ENCODE assay signal across 14 cellular contexts in genomic region chr21:34690041-34690792, GRCh38. TPM values are rescaled to one million over a fixed set of nuclear protein-coding genes. Genes with fewer than 3 reads are reported as not detected.
DNase-seq lines count a peak whose midpoint lies in the region; ATAC-seq and TF ChIP-seq lines count a peak whose summit lies in the region.
"Had no signal": no experiment of that assay in that cellular context is flagged by ENCODE, and none has a peak within 500 bp of the region (broad histone marks: within the 10 kb centered on the region; RNA-seq: fewer than 3 reads in every experiment).

No MANE protein-coding gene starts in this region.

- no peaks in the 10 kb centered on the region for H3K9me2 ChIP-seq in hepatocyte (replicated peaks; ENCODE audit: insufficient read depth)

- no peaks in the 10 kb centered on the region for H3K9me3 ChIP-seq in hepatocyte (ENCODE audit: low read depth)
- no peaks in the 10 kb centered on the region for H3K9me3 ChIP-seq in transverse colon
- H3K9me3 ChIP-seq: MG63, Peyer's patch had no signal

- peaks cover 15% of the 10 kb centered on the region for H3K27me3 Mint-ChIP-seq in activated CD4-positive, alpha-beta T cell treated with anti-CD3 and anti-CD28 coated beads for 36 hours

- H3K4me1 ChIP-seq in hepatocyte (ENCODE audit: insufficient read depth): peaks cover 14% of the 10 kb centered on the region
- peaks cover 17 to 44% (median 29%) of the 10 kb centered on the region in 4 donors for H3K4me1 ChIP-seq in transverse colon

- H3K4me3 ChIP-seq in hepatocyte: no peak overlapping the region
- H3K4me3 ChIP-seq in transverse colon: no peak overlapping the region
- H3K4me3 ChIP-seq: MG63, Peyer's patch had no signal

- TF ChIP-seq EP300 in transverse colon (IDR thresholded peaks at IDR 0.05; ENCODE audit: low read depth): no peak

- in situ Hi-C loops in transverse colon (cut with MboI; ENCODE audit: low pct_ligation_motif_present in 1 of 4, low pct_unique_long_range_greater_than_20kb in 1 of 4, low sequenced_read_pairs in 3 of 4): no loop called here

- WGBS in hepatocyte (ENCODE audit: low lambda C conversion rate, missing lambda C conversion rate): 79% methylated on average over 11 of the region's 11 CpGs
- WGBS in transverse colon (ENCODE audit: low coverage in 1 of 2), 2 donors: 39 to 55% methylated on average over 4 to 11 of the region's 11 CpGs

- ATAC-seq in GM18907 (IDR thresholded peaks at IDR 0.05; ENCODE audit: unreplicated experiment) (no peak), GM19397 (IDR thresholded peaks at IDR 0.05; ENCODE audit: unreplicated experiment) (no peak)
- ATAC-seq in activated CD4-positive, alpha-beta T cell treated with anti-CD3 and anti-CD28 coated beads for 36 hours: no peak
- ATAC-seq: stimulated activated naive CD8-positive, alpha-beta T cell treated with anti-CD3 and anti-CD28 coated beads, Interleukin-15, Interleukin-2, amounts not matched to agents 100 U/mL and 50 U/mL, for 24 hours had no signal

- H3K4me1 Mint-ChIP-seq in activated CD4-positive, alpha-beta T cell treated with anti-CD3 and anti-CD28 coated beads for 36 hours: peaks cover 2% of the 10 kb centered on the region
- H3K4me1 Mint-ChIP-seq: nephron had no signal

- H3K27ac Mint-ChIP-seq in activated CD4-positive, alpha-beta T cell treated with anti-CD3 and anti-CD28 coated beads for 36 hours: no peak overlapping the region
- H3K27ac Mint-ChIP-seq: nephron had no signal

- H3K27me3 ChIP-seq in hepatocyte (no peaks in the 10 kb centered on the region), transverse colon (no peaks in the 10 kb centered on the region)
- H3K27me3 ChIP-seq: Peyer's patch had no signal

- intact Hi-C loops in transverse colon (cut with DNase I; ENCODE audit: low total_unique reads): no loop called here
- intact Hi-C loops in activated CD4-positive, alpha-beta T cell treated with anti-CD3 and anti-CD28 coated beads for 36 hours (cut with DNase I, micrococcal nuclease): loop anchor here (5.0 kb wide), 4 partner anchors 177 to 932 kb away; no protein-coding TSS in a partner anchor

- H3K36me3 ChIP-seq in hepatocyte (replicated peaks; ENCODE audit: insufficient read depth, low read depth) (no peaks in the 10 kb centered on the region), transverse colon (no peaks in the 10 kb centered on the region)
- H3K36me3 ChIP-seq: MG63, Peyer's patch had no signal

- DNase-seq in SIG-M5 treated with dmso at 0.1 percent for 504 hours (lab: John Stamatoyannopoulos, UW; ENCODE audit: unreplicated experiment) (peak; percentile 27), SIG-M5 (lab: John Stamatoyannopoulos, UW) (no peak), NCI-H774 (lab: John Stamatoyannopoulos, UW) (peak; percentile 89), hepatocyte (ENCODE audit: low spot score) (peak; percentile 38), transverse colon (peak; percentile 47)
- no peak for DNase-seq in activated CD4-positive, alpha-beta T cell treated with anti-CD3 and anti-CD28 coated beads for 36 hours
- DNase-seq: 8988T; MG63; Peyer's patch; stimulated activated CD4-positive, alpha-beta T cell treated with anti-CD3 and anti-CD28 coated beads, Interleukin-1b, Interleukin-23, amount 100 ng/mL, for 48 hours; stimulated activated naive CD8-positive, alpha-beta T cell treated with anti-CD3 and anti-CD28 coated beads, Interleukin-15, Interleukin-2, amounts not matched to agents 100 U/mL and 50 U/mL, for 24 hours had no signal

- peak overlapping the region; percentile 62 for H3K27ac ChIP-seq in hepatocyte
- peak overlapping the region; percentile 67 to 79 (median 76) for H3K27ac ChIP-seq in transverse colon
- H3K27ac ChIP-seq: Peyer's patch had no signal

- no peaks in the 10 kb centered on the region for H3K36me3 Mint-ChIP-seq in activated CD4-positive, alpha-beta T cell treated with anti-CD3 and anti-CD28 coated beads for 36 hours (ENCODE audit: low read depth)

- peak overlapping the region; percentile 0 for H3K4me2 ChIP-seq in hepatocyte

- H3K9me3 Mint-ChIP-seq in activated CD4-positive, alpha-beta T cell treated with anti-CD3 and anti-CD28 coated beads for 36 hours (ENCODE audit: low read depth): no peaks in the 10 kb centered on the region

- H2AFZ ChIP-seq in hepatocyte: no peak overlapping the region

- H4K20me1 ChIP-seq in hepatocyte (ENCODE audit: insufficient read depth, poor library complexity, severe bottlenecking): no peaks in the 10 kb centered on the region

- TF ChIP-seq CTCF in hepatocyte (IDR thresholded peaks at IDR 0.05; ENCODE audit: poor library complexity) (no peak), transverse colon (IDR thresholded peaks at IDR 0.05) (no peak)

- TF ChIP-seq POLR2A in transverse colon (IDR thresholded peaks at IDR 0.05): peak; percentile 15

- POLR2A ChIA-PET in activated CD4-positive, alpha-beta T cell treated with anti-CD3 and anti-CD28 coated beads for 36 hours (lab: Charles Lee): no interaction called here

- peaks cover 5% of the 10 kb centered on the region for H3K79me2 ChIP-seq in hepatocyte

- CTCF ChIA-PET in activated CD4-positive, alpha-beta T cell treated with anti-CD3 and anti-CD28 coated beads for 36 hours (lab: Charles Lee): interaction anchor here (0.5 to 1.0 kb wide), 5 partner anchors 10 to 1159 kb away, joined by 3 to 5 read pairs (median 3); no protein-coding TSS in a partner anchor

- H3K4me3 Mint-ChIP-seq in activated CD4-positive, alpha-beta T cell treated with anti-CD3 and anti-CD28 coated beads for 36 hours: no peak overlapping the region
- H3K4me3 Mint-ChIP-seq: nephron had no signal

RNA-seq across cellular contexts. Expression of gene CLIC6, which starts 21.4 kb away (rescaled TPM):
- total RNA-seq in hepatocyte: 12.4 and 16.7 TPM in 2 replicates
- 7.2 and 9.9 TPM in 2 replicates for polyA plus RNA-seq in hepatocyte
- total RNA-seq in transverse colon: 1 to 10 TPM in 2 of 4 donors, under 1 TPM in 1, not detected in 1; 0.37 to 4.9 (median 3.7) TPM
- under 1 TPM; 0.07 to 0.11 TPM for total RNA-seq in activated CD4-positive, alpha-beta T cell treated with anti-CD3 and anti-CD28 coated beads for 36 hours

Comparison
In these comparisons a context has a peak if more than half of its experiments do, and no peak if none do; other contexts are left out.
1. DNase-seq: peak in SIG-M5 treated with dmso at 0.1 percent for 504 hours (single experiment), NCI-H774 (single experiment), hepatocyte (single experiment) and transverse colon (single experiment); none in SIG-M5 (single experiment) and activated CD4-positive, alpha-beta T cell treated with anti-CD3 and anti-CD28 coated beads for 36 hours (single experiment).